ENCODE assay signal across 8 cellular contexts in genomic region chr12:103929051-103929908, GRCh38. TPM values are rescaled to one million over a fixed set of nuclear protein-coding genes. Genes with fewer than 3 reads are reported as not detected.
DNase-seq lines count a peak whose midpoint lies in the region; ATAC-seq and TF ChIP-seq lines count a peak whose summit lies in the region.

No MANE protein-coding gene starts in this region.

- H3K27me3 ChIP-seq in ACC112 (ENCODE audit: insufficient read depth, low read length) (no peaks in the 10 kb centered on the region), kidney epithelial cell (ENCODE audit: control insufficient read depth, insufficient read depth, low read length) (no peaks in the 10 kb centered on the region)

- H3K79me2 ChIP-seq in ACC112 (ENCODE audit: control insufficient read depth, insufficient read depth, low read length, unreplicated experiment) = peaks cover 41% of the 10 kb centered on the region

- peaks cover 30% of the 10 kb centered on the region for H3K4me1 ChIP-seq in ACC112 (ENCODE audit: control insufficient read depth, insufficient read depth, low read length, unreplicated experiment)

- peak overlapping the region; percentile 89 for H3K27ac ChIP-seq in ACC112 (ENCODE audit: low read depth, low read length)

- peak overlapping the region; percentile 85 for H2AFZ ChIP-seq in ACC112 (ENCODE audit: low read length, unreplicated experiment)

- TF ChIP-seq CTCF in choroid plexus epithelial cell (conservative IDR thresholded peaks at IDR 0.05; ENCODE audit: low read depth, low read length) (no peak), kidney epithelial cell (IDR thresholded peaks at IDR 0.05; ENCODE audit: insufficient read depth, low read length, poor library complexity, severe bottlenecking) (no peak)

- H3K36me3 ChIP-seq in ACC112 (ENCODE audit: insufficient read depth, low read length) (peaks cover 28% of the 10 kb centered on the region), kidney epithelial cell (ENCODE audit: control insufficient read depth, insufficient read depth, low read length) (peaks cover 1% of the 10 kb centered on the region)

- DNase-seq in NCI-H524 treated with DMSO at 0.1 percent for 48 hours (lab: John Stamatoyannopoulos, UW) = peak; percentile 66
- peak; percentile 82 to 86 for DNase-seq in activated CD4-positive, alpha-beta T cell treated with anti-CD3 and anti-CD28 coated beads for 4 hours
- peak; percentile 95 for DNase-seq in choroid plexus epithelial cell (ENCODE audit: low read depth)
- DNase-seq in kidney epithelial cell (ENCODE audit: low read depth) = peak; percentile 69
- DNase-seq in stimulated activated CD4-positive, alpha-beta T cell treated with anti-CD3 and anti-CD28 coated beads, Interleukin-15, amount 100 ng/mL, for 1 hour (ENCODE audit: low read depth in 1 of 2, low spot score in 1 of 2) = peak; percentile 49 to 67

- H3K4me3 ChIP-seq in ACC112 (ENCODE audit: low read depth, low read length) (peak overlapping the region; percentile 99), choroid plexus epithelial cell (ENCODE audit: low read depth, low read length) (peak overlapping the region; percentile 74), kidney epithelial cell (ENCODE audit: low read depth, low read length) (peak overlapping the region; percentile 56)

- ATAC-seq in GM19023 (IDR thresholded peaks at IDR 0.05; ENCODE audit: unreplicated experiment) (peak; percentile 17), HG03432 (IDR thresholded peaks at IDR 0.05; ENCODE audit: unreplicated experiment) (peak; percentile 24)

RNA-seq across cellular contexts. Expression of gene HSP90B1, which starts 0.9 kb away (rescaled TPM):
- total RNA-seq in kidney epithelial cell = 619 and 748 TPM in 2 replicates

RNA-seq across cellular contexts. Expression of gene TDG, which starts 36.4 kb away (rescaled TPM):
- total RNA-seq in kidney epithelial cell = 34.9 and 35.5 TPM in 2 replicates

Comparison
In these comparisons a context has a peak if more than half of its experiments do, and no peak if none do; other contexts are left out.
1. Peak in every context shown above with its lines: DNase-seq, ATAC-seq, H3K4me3 ChIP-seq and H3K27ac ChIP-seq.